8 cellular contexts compared by ENCODE assay signal in the genomic region with DNA sequence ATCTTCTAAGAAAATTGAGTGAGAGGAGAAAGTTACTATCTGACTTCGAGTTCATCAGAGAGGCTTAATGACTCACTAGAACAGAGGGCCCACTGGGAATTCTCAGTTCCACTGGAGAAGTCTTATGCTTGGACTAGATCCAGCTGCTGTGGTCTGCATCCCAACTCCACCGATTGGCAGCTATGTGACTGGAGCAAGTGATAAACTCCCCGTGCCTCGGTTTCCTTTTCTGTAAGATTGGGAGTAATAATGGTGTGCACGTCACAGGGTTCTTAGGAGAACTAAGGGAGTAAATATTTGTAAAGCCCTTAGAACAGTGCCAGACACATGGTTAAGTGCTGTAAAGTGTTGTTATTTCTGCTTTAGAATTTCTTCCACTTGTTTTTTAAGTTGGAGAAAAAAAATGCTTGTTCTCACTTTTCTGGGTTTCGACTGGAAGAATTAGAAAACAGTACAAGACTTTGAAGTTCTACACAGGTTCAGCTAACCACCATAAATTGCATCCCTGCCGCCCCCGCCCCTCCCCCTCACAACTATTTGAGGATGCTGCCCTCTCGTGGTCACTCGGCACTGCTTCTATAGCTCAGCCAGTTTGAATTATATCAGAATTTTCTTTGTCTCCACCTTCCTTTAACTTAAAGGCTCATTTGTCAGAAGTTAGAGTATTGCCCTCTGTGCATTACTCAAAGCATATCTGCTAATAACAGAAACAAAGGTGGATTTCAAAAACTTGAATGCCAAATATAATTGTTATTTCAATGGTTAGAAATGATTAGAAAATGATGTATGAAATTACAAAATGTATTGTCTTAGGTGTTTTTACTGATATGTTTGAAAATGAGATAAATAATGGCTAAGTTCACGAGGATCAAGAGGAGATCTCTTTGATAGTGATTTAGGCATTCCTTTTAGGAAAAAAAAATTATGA.
DNase-seq lines count a peak whose midpoint lies in the region; ATAC-seq lines count a peak whose summit lies in the region.

No MANE protein-coding gene starts in this region.

- no peak overlapping the region for H3K27ac ChIP-seq in caudate nucleus (ENCODE audit: low read depth, low read length)

- ATAC-seq in HG02970 (IDR thresholded peaks at IDR 0.05; ENCODE audit: low FRiP score, unreplicated experiment), result no peak

- peak in 12 of 14 donors; percentile 4 to 72 (median 16) for DNase-seq in C1 segment of cervical spinal cord (lab: John Stamatoyannopoulos, UW)
- DNase-seq in H4 (ENCODE audit: low spot score), result peak; percentile 45
- peak; percentile 35 for DNase-seq in NCI-H2227 (lab: John Stamatoyannopoulos, UW; ENCODE audit: unreplicated experiment)
- DNase-seq in activated CD4-positive, CD25-positive, alpha-beta regulatory T cell treated with anti-CD3 and anti-CD28 coated beads, Interleukin-2, amount 50 U/mL, for 16 hours (ENCODE audit: low read depth, low spot score), result peak; percentile 40
- DNase-seq in caudate nucleus (lab: John Stamatoyannopoulos, UW), result peak in 46 of 61 donors; percentile 1 to 70 (median 26)
- DNase-seq in kidney glomerular epithelial cell (lab: John Stamatoyannopoulos, UW), result peak; percentile 66
- DNase-seq in stimulated activated CD4-positive, alpha-beta T cell treated with anti-CD3 and anti-CD28 coated beads, Interleukin-1b, Interleukin-23, amount 100 ng/mL, for 4 hours (ENCODE audit: low read depth in 2 of 2), result peak; percentile 65 to 71

Comparison
In these comparisons a context has a peak if more than half of its experiments do, and no peak if none do; other contexts are left out.
1. DNase-seq: peak in every context shown above with its lines; median percentile 68 in stimulated activated CD4-positive, alpha-beta T cell treated with anti-CD3 and anti-CD28 coated beads, Interleukin-1b, Interleukin-23, amount 100 ng/mL, for 4 hours; 66 in kidney glomerular epithelial cell; 45 in H4; 40 in activated CD4-positive, CD25-positive, alpha-beta regulatory T cell treated with anti-CD3 and anti-CD28 coated beads, Interleukin-2, amount 50 U/mL, for 16 hours; 35 in NCI-H2227; 26 in caudate nucleus; 16 in C1 segment of cervical spinal cord.